ENCODE assay signal across 1 cellular context in the genomic region with DNA sequence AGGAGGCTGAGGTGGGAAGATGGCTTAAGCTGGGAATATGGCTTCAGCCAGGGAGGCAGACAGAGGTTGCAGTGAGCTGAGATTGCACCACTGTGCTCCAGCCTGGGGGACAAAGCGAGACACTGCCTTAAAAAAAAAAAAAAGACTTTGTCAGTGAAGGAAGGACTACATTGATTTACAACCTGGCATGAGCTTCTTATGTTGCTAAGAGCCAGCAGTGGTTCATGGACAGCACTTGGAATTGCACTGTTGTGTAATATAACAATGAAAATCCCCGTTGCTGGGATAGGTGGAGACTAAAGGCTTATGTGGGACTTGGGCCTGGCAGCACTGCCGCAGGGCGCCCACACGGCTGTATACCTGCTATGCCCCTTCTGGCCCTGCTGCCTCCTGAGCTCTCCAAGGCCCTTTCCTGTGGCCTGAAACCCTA.
TF ChIP-seq lines count a peak whose summit lies in the region.

No MANE protein-coding gene starts in this region.

TF ChIP-seq in HCT116, 20 proteins besides CTCF, POLR2A, EP300 and RAD21:
- TF ChIP-seq JUND (IDR thresholded peaks at IDR 0.05) (no peak), SP1 (IDR thresholded peaks at IDR 0.05; ENCODE audit: low read depth) (no peak), EZH2phosphoT487 (IDR thresholded peaks at IDR 0.05; ENCODE audit: borderline replicate concordance) (no peak), TCF7L2 (IDR thresholded peaks at IDR 0.05; ENCODE audit: borderline replicate concordance, extremely low read depth, insufficient read depth, insufficient read length) (no peak)
